13 cellular contexts compared by ENCODE assay signal in the genomic region with DNA sequence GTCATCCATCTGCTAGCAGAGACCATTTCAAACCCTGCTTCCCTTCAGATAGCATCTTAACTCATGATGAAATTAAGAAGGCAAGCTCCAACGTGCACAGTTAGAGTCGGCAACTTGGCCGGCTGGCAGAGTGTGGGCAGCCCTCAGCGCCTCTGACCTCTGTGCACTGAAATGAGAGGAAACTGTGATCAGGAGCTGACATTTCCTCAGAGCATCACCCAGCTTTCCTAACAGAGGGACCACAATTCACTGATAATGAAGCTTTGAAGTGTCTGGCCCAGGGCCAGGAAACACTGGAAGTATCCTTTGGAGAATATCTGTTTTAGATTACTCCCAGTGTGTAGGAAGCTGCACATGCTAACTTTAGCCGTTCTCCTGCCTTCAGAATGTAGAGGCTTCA.
DNase-seq lines count a peak whose midpoint lies in the region; ATAC-seq, FAIRE-seq and TF ChIP-seq lines count a peak whose summit lies in the region.
"Had no signal": no experiment of that assay in that cellular context is flagged by ENCODE, and none has a peak within 500 bp of the region (broad histone marks: within the 10 kb centered on the region; RNA-seq: fewer than 3 reads in every experiment).

No MANE protein-coding gene starts in this region.

- TF ChIP-seq EP300 in tibial nerve (IDR thresholded peaks at IDR 0.05): no peak

- FAIRE-seq in endometrium (lab: Jason Lieb, UNC) (peak; percentile 78), pancreas (lab: Jason Lieb, UNC) (no peak)
- FAIRE-seq: urothelium cell line had no signal

- intact Hi-C loops in pancreas (cut with DNase I): no loop called here

- H3K36me3 ChIP-seq in pancreas: no peaks in the 10 kb centered on the region
- H3K36me3 ChIP-seq in tibial nerve: no peaks in the 10 kb centered on the region

- no peak overlapping the region for H3K27ac ChIP-seq in pancreas
- no peak overlapping the region for H3K27ac ChIP-seq in tibial nerve
- H3K27ac ChIP-seq: SK-N-MC had no signal

- TF ChIP-seq POLR2A in tibial nerve (IDR thresholded peaks at IDR 0.05): no peak

- ATAC-seq in pancreas: no peak
- no peak for ATAC-seq in HG03342 (IDR thresholded peaks at IDR 0.05; ENCODE audit: unreplicated experiment)
- ATAC-seq in GM21786 (IDR thresholded peaks at IDR 0.05; ENCODE audit: unreplicated experiment): no peak
- ATAC-seq: stimulated activated effector memory CD8-positive, alpha-beta T cell treated with anti-CD3 and anti-CD28 coated beads, Interleukin-12 subunit alpha, Interleukin-12 subunit beta, amount 100 ng/mL, for 72 hours had no signal

- TF ChIP-seq CTCF in pancreas (IDR thresholded peaks at IDR 0.05): no peak
- TF ChIP-seq CTCF in tibial nerve (IDR thresholded peaks at IDR 0.05): no peak

- peak; percentile 15 for DNase-seq in ELF-1 (ENCODE audit: low read depth, low spot score)
- DNase-seq in NCI-H2171 (lab: John Stamatoyannopoulos, UW): peak; percentile 8
- peak; percentile 44 for DNase-seq in left kidney (ENCODE audit: low read depth, low spot score)
- no peak for DNase-seq in pancreas
- no peak for DNase-seq in tibial nerve (ENCODE audit: low spot score in 2 of 2)
- DNase-seq: activated CD4-positive, alpha-beta T cell treated with anti-CD3 and anti-CD28 coated beads, Interleukin-2, amount 50 U/mL, for 48 hours; MM.1S had no signal

- H3K4me1 ChIP-seq in pancreas: no peaks in the 10 kb centered on the region
- no peaks in the 10 kb centered on the region for H3K4me1 ChIP-seq in tibial nerve

- H3K27me3 ChIP-seq in pancreas (no peaks in the 10 kb centered on the region), tibial nerve (no peaks in the 10 kb centered on the region)

- 50 to 56% methylated on average over 5 of the region's 5 CpGs for WGBS in pancreas, 2 donors
- 25 to 35% methylated on average over 5 of the region's 5 CpGs for WGBS in tibial nerve, 2 donors

- H3K4me3 ChIP-seq in pancreas (no peak overlapping the region), tibial nerve (no peak overlapping the region)
- H3K4me3 ChIP-seq: SK-N-MC had no signal

- no peaks in the 10 kb centered on the region for H3K9me3 ChIP-seq in pancreas
- no peaks in the 10 kb centered on the region for H3K9me3 ChIP-seq in tibial nerve

Comparison
In these comparisons a context has a peak if more than half of its experiments do, and no peak if none do; other contexts are left out.
1. DNase-seq: peak in ELF-1 (single experiment), NCI-H2171 (single experiment) and left kidney (single experiment); none in pancreas (0 of 6) and tibial nerve (0 of 2).